In genomic region chr7:127390817-127391590, GRCh38 we compare ENCODE assay signal across 8 cellular contexts. TPM values are rescaled to one million over a fixed set of nuclear protein-coding genes. Genes with fewer than 3 reads are reported as not detected.
DNase-seq lines count a peak whose midpoint lies in the region; ATAC-seq and TF ChIP-seq lines count a peak whose summit lies in the region.

No MANE protein-coding gene starts in this region.

- peak overlapping the region; percentile 97 for H3K27ac Mint-ChIP-seq in CD8-positive, alpha-beta T cell
- peak overlapping the region; percentile 44 for H3K27ac Mint-ChIP-seq in endodermal cell

- peak overlapping the region; percentile 92 for H3K4me3 ChIP-seq in CD8-positive, alpha-beta T cell (ENCODE audit: low read depth, low read length)
- H3K4me3 ChIP-seq in NT2/D1 (ENCODE audit: insufficient read length, low read depth) (peak overlapping the region; percentile 79), endodermal cell (ENCODE audit: low read length) (peak overlapping the region; percentile 94), neuron (ENCODE audit: low read length) (peak overlapping the region; percentile 68)

- peaks cover 14% of the 10 kb centered on the region for H3K36me3 ChIP-seq in CD8-positive, alpha-beta T cell (ENCODE audit: insufficient read depth, low read length)
- H3K36me3 ChIP-seq in NT2/D1 (ENCODE audit: insufficient read depth, insufficient read length, low read length), result peaks cover 12% of the 10 kb centered on the region
- H3K36me3 ChIP-seq in endodermal cell (ENCODE audit: control insufficient read depth, insufficient read depth, low read length), result peaks cover 35% of the 10 kb centered on the region
- H3K36me3 ChIP-seq in neuron (ENCODE audit: insufficient read depth, low read length), result peaks cover 22% of the 10 kb centered on the region

- no peak for ATAC-seq in CD8-positive, alpha-beta T cell
- ATAC-seq in GM18519 (IDR thresholded peaks at IDR 0.05; ENCODE audit: low FRiP score, unreplicated experiment), result no peak

- H3K27ac ChIP-seq in CD8-positive, alpha-beta T cell (ENCODE audit: low read depth, low read length), result peak overlapping the region; percentile 99
- no peak overlapping the region for H3K27ac ChIP-seq in endodermal cell (ENCODE audit: low read depth, low read length)

- H3K9me3 ChIP-seq in CD8-positive, alpha-beta T cell (ENCODE audit: low read length), result no peaks in the 10 kb centered on the region
- H3K9me3 ChIP-seq in NT2/D1 (ENCODE audit: insufficient read depth, low read length), result no peaks in the 10 kb centered on the region
- no peaks in the 10 kb centered on the region for H3K9me3 ChIP-seq in endodermal cell (ENCODE audit: control insufficient read depth, low read length)
- H3K9me3 ChIP-seq in neuron (ENCODE audit: low read length), result no peaks in the 10 kb centered on the region

- H3K27me3 Mint-ChIP-seq in CD8-positive, alpha-beta T cell (ENCODE audit: low read depth), result no peaks in the 10 kb centered on the region
- H3K27me3 Mint-ChIP-seq in endodermal cell (ENCODE audit: insufficient read depth), result peaks cover 26% of the 10 kb centered on the region

- peaks cover 49% of the 10 kb centered on the region for H3K36me3 Mint-ChIP-seq in CD8-positive, alpha-beta T cell
- H3K36me3 Mint-ChIP-seq in endodermal cell (ENCODE audit: low read depth), result peaks cover 27% of the 10 kb centered on the region

- H3K9ac ChIP-seq in NT2/D1 (ENCODE audit: insufficient read length, low read depth) (peak overlapping the region; percentile 92), endodermal cell (ENCODE audit: extremely low read depth, low read length, poor library complexity, severe bottlenecking) (peak overlapping the region; percentile 22)

- intact Hi-C loops in CD8-positive, alpha-beta T cell (cut with DNase I, micrococcal nuclease), result loop anchor here (1.0 to 10.0 kb wide), 7 partner anchors 8 to 1086 kb away; partner anchors contain the start of genes ARF5 (in 2 of the 2), GCC1 (in 2 of the 2), RBM28 (in 2 of the 2) and METTL2B (in 1 of the 2)

- peaks cover 66% of the 10 kb centered on the region for H3K4me1 Mint-ChIP-seq in CD8-positive, alpha-beta T cell (ENCODE audit: low read depth)
- peaks cover 13% of the 10 kb centered on the region for H3K4me1 Mint-ChIP-seq in endodermal cell

- TF ChIP-seq CTCF in CD8-positive, alpha-beta T cell (IDR thresholded peaks at IDR 0.05), result no peak
- no peak for TF ChIP-seq CTCF in endodermal cell (conservative IDR thresholded peaks at IDR 0.05)

- H3K4me3 Mint-ChIP-seq in CD8-positive, alpha-beta T cell, result peak overlapping the region; percentile 96
- H3K4me3 Mint-ChIP-seq in endodermal cell, result peak overlapping the region; percentile 83

- DNase-seq in CD8-positive, alpha-beta T cell, result no peak
- peak; percentile 11 for DNase-seq in NT2/D1 (ENCODE audit: low read depth, low spot score)
- DNase-seq in endodermal cell, result no peak
- DNase-seq in HuH-7.5 (ENCODE audit: low spot score), result no peak
- DNase-seq in effector CD8-positive, alpha-beta T cell (lab: John Stamatoyannopoulos, UW), result no peak
- no peak for DNase-seq in NCI-H1417 (lab: John Stamatoyannopoulos, UW)

- WGBS in endodermal cell (ENCODE audit: insufficient coverage in 1 of 2, insufficient read length in 1 of 2), 2 experiments, result 34 to 64% methylated on average over 5 to 9 of the region's 9 CpGs

- CTCF ChIA-PET in CD8-positive, alpha-beta T cell (lab: Charles Lee), result interaction anchor here (0.7 to 3.4 kb wide), 5 partner anchors 8 to 57 kb away, joined by 3 to 25 read pairs (median 4); no protein-coding TSS in a partner anchor

- H2AFZ ChIP-seq in neuron (ENCODE audit: low read depth, low read length), result peak overlapping the region; percentile 92

- H3K9me3 Mint-ChIP-seq in CD8-positive, alpha-beta T cell, result no peaks in the 10 kb centered on the region
- no peaks in the 10 kb centered on the region for H3K9me3 Mint-ChIP-seq in endodermal cell

- H3K4me1 ChIP-seq in CD8-positive, alpha-beta T cell (ENCODE audit: insufficient read depth, low read length), result peaks cover 56% of the 10 kb centered on the region
- H3K4me1 ChIP-seq in NT2/D1 (ENCODE audit: insufficient read depth, insufficient read length) (no peaks in the 10 kb centered on the region), endodermal cell (ENCODE audit: control insufficient read depth, insufficient read depth, low read length) (no peaks in the 10 kb centered on the region), neuron (ENCODE audit: insufficient read depth, low read length) (peaks cover 19% of the 10 kb centered on the region)

- POLR2A ChIA-PET in CD8-positive, alpha-beta T cell (lab: Charles Lee), result interaction anchor here (0.7 to 4.5 kb wide), 13 partner anchors 8 to 194 kb away, joined by 3 to 36 read pairs (median 9); partner anchors contain the start of gene GCC1

- H3K27me3 ChIP-seq in CD8-positive, alpha-beta T cell (ENCODE audit: insufficient read depth, low read length), result no peaks in the 10 kb centered on the region
- H3K27me3 ChIP-seq in NT2/D1 (ENCODE audit: insufficient read depth, insufficient read length) (peaks cover 16% of the 10 kb centered on the region), endodermal cell (ENCODE audit: control insufficient read depth, insufficient read depth, low read length, poor library complexity, severe bottlenecking) (peaks cover 22% of the 10 kb centered on the region), neuron (ENCODE audit: insufficient read depth, low read length) (no peaks in the 10 kb centered on the region)

RNA-seq across cellular contexts. Expression of gene ZNF800, which starts 1.5 kb away (rescaled TPM):
- 10 to 100 TPM; 80.7 to 82.5 TPM for total RNA-seq in CD8-positive, alpha-beta T cell
- 10 to 100 TPM; 13.8 to 16.8 TPM for total RNA-seq in endodermal cell
- 13.6 TPM for polyA plus RNA-seq in endodermal cell (2013, experiment 1 of 2)
- 14.0 TPM for polyA plus RNA-seq in endodermal cell (2013, experiment 2 of 2)

Comparison
In these comparisons a context has a peak if more than half of its experiments do, and no peak if none do; other contexts are left out.
1. RNA of gene ZNF800, which starts 1.5 kb away (total RNA-seq): 80.7 to 82.5 TPM in CD8-positive, alpha-beta T cell; 13.8 to 16.8 TPM in endodermal cell; every median in the first group is over 4 times any median in the second.
2. Peak in every context shown above with its lines, with median percentiles within 50 percentile points of each other: H3K4me3 ChIP-seq.